20 cellular contexts compared by ENCODE assay signal in the genomic region with DNA sequence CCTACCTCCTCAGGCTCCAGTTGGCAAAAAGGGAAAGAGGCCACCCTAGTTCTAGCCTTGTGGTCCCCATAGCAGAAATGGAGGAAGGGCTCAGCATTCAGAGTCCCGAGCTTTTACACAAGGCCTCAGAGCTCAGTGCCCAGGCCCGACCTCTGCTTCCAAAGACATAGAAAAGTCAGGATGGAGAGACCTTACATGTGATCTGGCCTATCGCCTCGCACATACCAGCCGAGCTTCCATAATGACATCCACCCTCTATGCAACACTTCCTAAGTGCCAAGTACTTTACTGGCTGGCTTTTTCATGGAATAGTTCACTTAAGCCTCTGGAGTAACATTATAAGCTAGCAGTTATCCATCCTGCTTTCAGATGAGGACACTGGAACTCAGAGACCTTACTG.
"Had no signal": no experiment of that assay in that cellular context is flagged by ENCODE, and none has a peak within 500 bp of the region (broad histone marks: within the 10 kb centered on the region; RNA-seq: fewer than 3 reads in every experiment).

No MANE protein-coding gene starts in this region.

- H3K9me3 ChIP-seq: breast epithelium, esophagus squamous epithelium, pancreas had no signal

- H3K27ac ChIP-seq: breast epithelium, pancreas had no signal

- DNase-seq: activated CD4-positive, alpha-beta T cell treated with anti-CD3 and anti-CD28 coated beads for 1 hour; activated CD4-positive, alpha-beta T cell treated with anti-CD3 and anti-CD28 coated beads, Interleukin-2, amount 50 U/mL, for 1 hour; activated CD8-positive, alpha-beta memory T cell treated with anti-CD3 and anti-CD28 coated beads, Interleukin-2, amount 50 U/mL, for 48 hours; activated effector memory CD4-positive, alpha-beta T cell treated with Interleukin-2 at 50 U/mL for 16 hours; activated naive CD4-positive, alpha-beta T cell treated with anti-CD3 and anti-CD28 coated beads for 36 hours; activated naive CD8-positive, alpha-beta T cell treated with anti-CD3 and anti-CD28 coated beads, Interleukin-2, amount 10 ng/mL, durations not matched to agents 7 days and 5 days; activated T-cell treated with anti-CD3 and anti-CD28 coated beads, Interleukin-2, amount 50 U/mL, for 72 hours; amniotic stem cell; cerebellar nuclear complex; cortex of kidney; endodermal cell; esophagus squamous epithelium; kidney; naive thymus-derived CD8-positive, alpha-beta T cell; pancreas; stimulated activated CD4-positive, alpha-beta T cell treated with anti-CD3 and anti-CD28 coated beads, Interleukin-4, amount 100 ng/mL, for 1 hour; stimulated activated naive CD4-positive, alpha-beta T cell treated with Interleukin-2 at 50 U/mL for 16 hours; T-cell had no signal

- H3K4me1 ChIP-seq: breast epithelium, esophagus squamous epithelium, pancreas had no signal

- H3K36me3 ChIP-seq: breast epithelium, esophagus squamous epithelium, pancreas had no signal

- H3K4me3 ChIP-seq: breast epithelium, esophagus squamous epithelium, lung, pancreas had no signal

- H3K27me3 ChIP-seq: breast epithelium, esophagus squamous epithelium, pancreas had no signal
